ENCODE assay signal across 16 cellular contexts in the genomic region with DNA sequence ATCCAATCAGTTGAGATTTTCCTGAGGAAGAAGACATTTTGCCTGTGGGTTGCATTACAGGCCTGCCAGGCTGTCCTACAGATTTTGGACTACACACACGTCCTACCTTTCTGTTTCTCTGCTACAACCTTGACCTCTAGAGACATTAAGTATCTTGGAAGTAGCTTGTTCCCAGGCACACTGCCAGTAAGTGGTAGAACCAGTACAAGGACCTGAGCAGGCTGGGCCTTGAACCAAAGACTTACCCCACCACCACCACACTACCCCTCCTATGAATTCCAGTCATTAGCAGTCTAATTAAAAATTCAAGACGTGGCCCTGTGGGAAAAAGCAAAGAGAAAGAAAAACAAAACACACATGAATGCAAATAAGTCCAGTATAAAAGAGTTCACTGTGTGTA.
DNase-seq lines count a peak whose midpoint lies in the region; ATAC-seq and TF ChIP-seq lines count a peak whose summit lies in the region.
"Had no signal": no experiment of that assay in that cellular context is flagged by ENCODE, and none has a peak within 500 bp of the region (broad histone marks: within the 10 kb centered on the region; RNA-seq: fewer than 3 reads in every experiment).

No MANE protein-coding gene starts in this region.

- 93 to 100% methylated on average over 1 to 2 of the region's 2 CpGs for WGBS in endodermal cell (ENCODE audit: insufficient coverage in 1 of 2, insufficient read length in 1 of 2), 2 experiments

- H3K9me3 Mint-ChIP-seq in CD4-positive, CD25-positive, alpha-beta regulatory T cell, result peaks cover 0 to 4% (median 0%) of the 10 kb centered on the region in 7 donors
- H3K9me3 Mint-ChIP-seq in endodermal cell (peaks cover 20% of the 10 kb centered on the region), nephron (no peaks in the 10 kb centered on the region)
- H3K9me3 Mint-ChIP-seq: dendritic cell treated with granulocyte-macrophage colony-stimulating factor and Interleukin-4, amounts not matched to agents 40 ng/mL and 50 ng/mL, for 4 days had no signal

- no peaks in the 10 kb centered on the region for H3K79me2 ChIP-seq in OCI-LY3 (ENCODE audit: low read length)

- H3K36me3 ChIP-seq in CD4-positive, CD25-positive, alpha-beta regulatory T cell (ENCODE audit: control insufficient read depth, insufficient read depth, low read length), result no peaks in the 10 kb centered on the region
- H3K36me3 ChIP-seq in OCI-LY3 (replicated peaks; ENCODE audit: low read depth, low read length) (no peaks in the 10 kb centered on the region), endodermal cell (ENCODE audit: control insufficient read depth, insufficient read depth, low read length) (no peaks in the 10 kb centered on the region)
- H3K36me3 ChIP-seq: ascending aorta had no signal

- H3K27ac ChIP-seq in CD4-positive, CD25-positive, alpha-beta regulatory T cell (ENCODE audit: insufficient read depth, low read length, poor library complexity, severe bottlenecking), result peak overlapping the region; percentile 71
- H3K27ac ChIP-seq in OCI-LY3 (ENCODE audit: low read length) (no peak overlapping the region), endodermal cell (ENCODE audit: low read depth, low read length) (no peak overlapping the region)
- H3K27ac ChIP-seq: ascending aorta had no signal

- TF ChIP-seq CTCF in OCI-LY3 (IDR thresholded peaks at IDR 0.05; ENCODE audit: low read depth, low read length) (no peak), endodermal cell (conservative IDR thresholded peaks at IDR 0.05) (no peak), nephron (IDR thresholded peaks at IDR 0.05; ENCODE audit: unreplicated experiment in 3 of 3) (no peak)

- H3K27ac Mint-ChIP-seq in CD4-positive, CD25-positive, alpha-beta regulatory T cell, result peak overlapping the region; percentile 56 to 89 (median 77)
- H3K27ac Mint-ChIP-seq in endodermal cell (no peak overlapping the region), nephron (peak overlapping the region in 2 of 3 experiments; percentile 7 to 46)
- H3K27ac Mint-ChIP-seq: B cell; dendritic cell treated with granulocyte-macrophage colony-stimulating factor and Interleukin-4, amounts not matched to agents 40 ng/mL and 50 ng/mL, for 4 days had no signal

- no peaks in the 10 kb centered on the region for H3K36me3 Mint-ChIP-seq in CD4-positive, CD25-positive, alpha-beta regulatory T cell
- H3K36me3 Mint-ChIP-seq in endodermal cell (ENCODE audit: low read depth), result no peaks in the 10 kb centered on the region
- H3K36me3 Mint-ChIP-seq in nephron (ENCODE audit: low read depth), result no peaks in the 10 kb centered on the region

- no peaks in the 10 kb centered on the region for H4K20me1 ChIP-seq in OCI-LY3 (ENCODE audit: insufficient read depth, low read length)

- H3K9me3 ChIP-seq in CD4-positive, CD25-positive, alpha-beta regulatory T cell (ENCODE audit: control insufficient read depth in 2 of 2, low read length in 2 of 2), result no peaks in the 10 kb centered on the region
- no peaks in the 10 kb centered on the region for H3K9me3 ChIP-seq in OCI-LY3 (ENCODE audit: insufficient read depth, low read length)
- no peaks in the 10 kb centered on the region for H3K9me3 ChIP-seq in endodermal cell (ENCODE audit: control insufficient read depth, low read length)
- H3K9me3 ChIP-seq: ascending aorta had no signal

- peaks cover 19% of the 10 kb centered on the region for H3K4me1 ChIP-seq in CD4-positive, CD25-positive, alpha-beta regulatory T cell (ENCODE audit: control insufficient read depth, insufficient read depth, low read length, poor library complexity, severe bottlenecking)
- H3K4me1 ChIP-seq in OCI-LY3 (ENCODE audit: low read length) (peaks cover 35% of the 10 kb centered on the region), endodermal cell (ENCODE audit: control insufficient read depth, insufficient read depth, low read length) (no peaks in the 10 kb centered on the region)
- H3K4me1 ChIP-seq: ascending aorta had no signal

- H3K27me3 Mint-ChIP-seq in CD4-positive, CD25-positive, alpha-beta regulatory T cell, result no peaks in the 10 kb centered on the region
- no peaks in the 10 kb centered on the region for H3K27me3 Mint-ChIP-seq in endodermal cell (ENCODE audit: insufficient read depth)
- no peaks in the 10 kb centered on the region for H3K27me3 Mint-ChIP-seq in nephron (ENCODE audit: low read depth)
- H3K27me3 Mint-ChIP-seq: B cell; dendritic cell treated with granulocyte-macrophage colony-stimulating factor and Interleukin-4, amounts not matched to agents 40 ng/mL and 50 ng/mL, for 4 days had no signal

- H3K4me3 Mint-ChIP-seq in CD4-positive, CD25-positive, alpha-beta regulatory T cell, result peak overlapping the region; percentile 50 to 82 (median 73)
- H3K4me3 Mint-ChIP-seq in endodermal cell, result no peak overlapping the region
- H3K4me3 Mint-ChIP-seq in nephron, result peak overlapping the region in 1 of 3 experiments; percentile 1
- H3K4me3 Mint-ChIP-seq: B cell; dendritic cell treated with granulocyte-macrophage colony-stimulating factor and Interleukin-4, amounts not matched to agents 40 ng/mL and 50 ng/mL, for 4 days had no signal

- peak overlapping the region; percentile 89; the same call in 1 of the 2 replicates for H2AFZ ChIP-seq in OCI-LY3 (ENCODE audit: low read depth, low read length)

- H3K4me3 ChIP-seq in CD4-positive, CD25-positive, alpha-beta regulatory T cell (ENCODE audit: low read depth, low read length), result peak overlapping the region; percentile 60
- H3K4me3 ChIP-seq in OCI-LY3 (ENCODE audit: low read length), result peak overlapping the region; percentile 47
- no peak overlapping the region for H3K4me3 ChIP-seq in endodermal cell (ENCODE audit: low read length)
- H3K4me3 ChIP-seq: ascending aorta, smooth muscle cell had no signal

- ATAC-seq in CD4-positive, CD25-positive, alpha-beta regulatory T cell (ENCODE audit: low read depth in 2 of 2), result no peak
- ATAC-seq in GM19397 (IDR thresholded peaks at IDR 0.05; ENCODE audit: unreplicated experiment), result no peak

- no peaks in the 10 kb centered on the region for H3K27me3 ChIP-seq in CD4-positive, CD25-positive, alpha-beta regulatory T cell (ENCODE audit: control insufficient read depth, insufficient read depth, low read length)
- H3K27me3 ChIP-seq in OCI-LY3 (ENCODE audit: low read depth, low read length) (no peaks in the 10 kb centered on the region), endodermal cell (ENCODE audit: control insufficient read depth, insufficient read depth, low read length, poor library complexity, severe bottlenecking) (no peaks in the 10 kb centered on the region)
- H3K27me3 ChIP-seq: ascending aorta had no signal

- peak overlapping the region; percentile 66 for H3K4me2 ChIP-seq in OCI-LY3 (ENCODE audit: low read length)
- H3K4me2 ChIP-seq: smooth muscle cell had no signal

- DNase-seq in CD4-positive, CD25-positive, alpha-beta regulatory T cell, result no peak
- DNase-seq in endodermal cell (peak; percentile 29), T-helper 2 cell (no peak), dermis blood vessel endothelial cell (no peak), NCI-H69 (lab: John Stamatoyannopoulos, UW) (no peak)
- DNase-seq: activated CD4-positive, CD25-positive, alpha-beta regulatory T cell treated with anti-CD3 and anti-CD28 coated beads, Interleukin-2, amount 50 U/mL, for 72 hours; Kasumi-1; NCI-H1694 treated with DMSO at 0.1 percent for 48 hours; NCI-H510A treated with DMSO at 0.1 percent for 48 hours had no signal

- no peak overlapping the region for H3K9ac ChIP-seq in OCI-LY3 (ENCODE audit: low read length)
- no peak overlapping the region for H3K9ac ChIP-seq in endodermal cell (ENCODE audit: extremely low read depth, low read length, poor library complexity, severe bottlenecking)

- H3K4me1 Mint-ChIP-seq in CD4-positive, CD25-positive, alpha-beta regulatory T cell, result peaks cover 5 to 30% (median 25%) of the 10 kb centered on the region in 4 donors
- H3K4me1 Mint-ChIP-seq in endodermal cell, result no peaks in the 10 kb centered on the region
- H3K4me1 Mint-ChIP-seq in nephron, result peaks cover 16% of the 10 kb centered on the region
- H3K4me1 Mint-ChIP-seq: B cell had no signal
